In the genomic region with DNA sequence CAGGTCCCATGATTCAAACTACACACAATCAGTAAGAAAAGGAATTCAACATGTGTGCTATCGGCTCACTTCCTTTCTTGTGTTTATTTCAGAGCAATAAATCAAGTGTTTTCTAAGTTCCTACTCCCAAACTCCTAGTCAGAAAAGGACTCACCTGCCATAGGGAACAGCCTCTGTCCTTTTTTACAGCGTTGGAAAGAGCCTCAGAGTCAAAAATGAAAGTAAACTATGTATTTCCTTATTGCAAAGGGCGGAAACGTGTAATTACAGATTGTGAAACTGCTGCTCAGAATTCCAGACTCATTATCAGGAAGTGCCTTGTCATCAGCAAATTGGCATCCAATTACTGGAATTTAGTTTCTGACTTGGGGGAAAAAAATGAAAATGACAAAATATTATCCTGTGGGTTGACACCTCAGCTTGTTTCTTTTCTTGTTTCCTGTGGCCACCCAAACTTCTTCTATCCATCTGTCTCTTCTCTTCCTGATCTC, we compare ENCODE assay signal across 1 cellular context.
TF ChIP-seq lines count a peak whose summit lies in the region.

A gene (minus strand): TSS at position 210 of the 491 bp plus-strand sequence. CDS start 49 bp downstream, at position 161.

TF ChIP-seq in HEK293, 187 proteins besides CTCF, POLR2A, EP300 and RAD21 (continued from another document):
- TF ChIP-seq, protein P1, sequence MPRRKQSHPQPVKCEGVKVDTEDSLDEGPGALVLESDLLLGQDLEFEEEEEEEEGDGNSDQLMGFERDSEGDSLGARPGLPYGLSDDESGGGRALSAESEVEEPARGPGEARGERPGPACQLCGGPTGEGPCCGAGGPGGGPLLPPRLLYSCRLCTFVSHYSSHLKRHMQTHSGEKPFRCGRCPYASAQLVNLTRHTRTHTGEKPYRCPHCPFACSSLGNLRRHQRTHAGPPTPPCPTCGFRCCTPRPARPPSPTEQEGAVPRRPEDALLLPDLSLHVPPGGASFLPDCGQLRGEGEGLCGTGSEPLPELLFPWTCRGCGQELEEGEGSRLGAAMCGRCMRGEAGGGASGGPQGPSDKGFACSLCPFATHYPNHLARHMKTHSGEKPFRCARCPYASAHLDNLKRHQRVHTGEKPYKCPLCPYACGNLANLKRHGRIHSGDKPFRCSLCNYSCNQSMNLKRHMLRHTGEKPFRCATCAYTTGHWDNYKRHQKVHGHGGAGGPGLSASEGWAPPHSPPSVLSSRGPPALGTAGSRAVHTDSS (tag by site-specific recombination; IDR thresholded peaks at IDR 0.05): no peak
- TF ChIP-seq, protein P2, sequence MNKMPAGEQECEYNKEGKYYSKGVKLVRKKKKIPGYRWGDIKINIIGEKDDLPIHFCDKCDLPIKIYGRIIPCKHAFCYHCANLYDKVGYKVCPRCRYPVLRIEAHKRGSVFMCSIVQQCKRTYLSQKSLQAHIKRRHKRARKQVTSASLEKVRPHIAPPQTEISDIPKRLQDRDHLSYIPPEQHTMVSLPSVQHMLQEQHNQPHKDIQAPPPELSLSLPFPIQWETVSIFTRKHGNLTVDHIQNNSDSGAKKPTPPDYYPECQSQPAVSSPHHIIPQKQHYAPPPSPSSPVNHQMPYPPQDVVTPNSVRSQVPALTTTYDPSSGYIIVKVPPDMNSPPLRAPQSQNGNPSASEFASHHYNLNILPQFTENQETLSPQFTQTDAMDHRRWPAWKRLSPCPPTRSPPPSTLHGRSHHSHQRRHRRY (tag by site-specific recombination; IDR thresholded peaks at IDR 0.05): no peak
